In the genomic region with DNA sequence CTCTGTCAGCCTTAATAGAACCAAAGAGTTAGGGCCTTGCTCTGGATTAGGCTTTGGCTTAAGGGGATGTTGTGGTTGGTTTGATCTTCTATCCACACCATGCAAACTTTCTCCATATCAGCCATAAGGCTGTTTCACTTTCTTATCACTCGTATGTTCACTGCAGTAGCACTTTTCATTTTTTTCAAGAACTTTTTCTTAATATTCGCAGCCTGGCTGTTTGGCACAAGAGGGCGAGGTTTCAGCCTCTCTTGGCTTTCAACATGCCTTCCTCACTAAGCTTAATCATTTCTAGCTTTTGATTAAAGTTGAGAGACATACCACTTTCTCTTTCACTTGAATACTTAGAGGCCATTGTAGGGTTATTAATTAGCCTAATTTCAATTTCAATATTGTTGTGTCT, we compare ENCODE assay signal across 1 cellular context.
TF ChIP-seq lines count a peak whose summit lies in the region.

No MANE protein-coding gene starts in this region.

TF ChIP-seq in HepG2, 621 proteins besides CTCF, POLR2A, EP300 and RAD21 (continued from another document):
- TF ChIP-seq ZNF180 (CRISPR knock-in tag; IDR thresholded peaks at IDR 0.05; ENCODE audit: borderline replicate concordance, low read depth) (no peak), SNRNP70 (IDR thresholded peaks at IDR 0.05; ENCODE audit: low read depth, low read length) (no peak), ZNF367 (CRISPR knock-in tag; IDR thresholded peaks at IDR 0.05; ENCODE audit: borderline replicate concordance) (no peak), ZNF280D (CRISPR knock-in tag; IDR thresholded peaks at IDR 0.05) (no peak), ZNF543 (CRISPR knock-in tag; IDR thresholded peaks at IDR 0.05) (no peak), TBP (CRISPR knock-in tag; IDR thresholded peaks at IDR 0.05) (no peak), FOXA3 (CRISPR knock-in tag; IDR thresholded peaks at IDR 0.05) (no peak), ZNF232 (CRISPR knock-in tag; IDR thresholded peaks at IDR 0.05; ENCODE audit: borderline replicate concordance) (no peak), ZNF136 (CRISPR knock-in tag; IDR thresholded peaks at IDR 0.05; ENCODE audit: low read depth) (no peak), RAD51 (IDR thresholded peaks at IDR 0.05; ENCODE audit: borderline replicate concordance) (no peak), ZNF296 (CRISPR knock-in tag; conservative IDR thresholded peaks at IDR 0.05) (no peak), ZNF883 (CRISPR knock-in tag; IDR thresholded peaks at IDR 0.05; ENCODE audit: not compliant biosample characterization) (no peak), WIZ (CRISPR knock-in tag; IDR thresholded peaks at IDR 0.05) (no peak)
- TF ChIP-seq, protein P1, sequence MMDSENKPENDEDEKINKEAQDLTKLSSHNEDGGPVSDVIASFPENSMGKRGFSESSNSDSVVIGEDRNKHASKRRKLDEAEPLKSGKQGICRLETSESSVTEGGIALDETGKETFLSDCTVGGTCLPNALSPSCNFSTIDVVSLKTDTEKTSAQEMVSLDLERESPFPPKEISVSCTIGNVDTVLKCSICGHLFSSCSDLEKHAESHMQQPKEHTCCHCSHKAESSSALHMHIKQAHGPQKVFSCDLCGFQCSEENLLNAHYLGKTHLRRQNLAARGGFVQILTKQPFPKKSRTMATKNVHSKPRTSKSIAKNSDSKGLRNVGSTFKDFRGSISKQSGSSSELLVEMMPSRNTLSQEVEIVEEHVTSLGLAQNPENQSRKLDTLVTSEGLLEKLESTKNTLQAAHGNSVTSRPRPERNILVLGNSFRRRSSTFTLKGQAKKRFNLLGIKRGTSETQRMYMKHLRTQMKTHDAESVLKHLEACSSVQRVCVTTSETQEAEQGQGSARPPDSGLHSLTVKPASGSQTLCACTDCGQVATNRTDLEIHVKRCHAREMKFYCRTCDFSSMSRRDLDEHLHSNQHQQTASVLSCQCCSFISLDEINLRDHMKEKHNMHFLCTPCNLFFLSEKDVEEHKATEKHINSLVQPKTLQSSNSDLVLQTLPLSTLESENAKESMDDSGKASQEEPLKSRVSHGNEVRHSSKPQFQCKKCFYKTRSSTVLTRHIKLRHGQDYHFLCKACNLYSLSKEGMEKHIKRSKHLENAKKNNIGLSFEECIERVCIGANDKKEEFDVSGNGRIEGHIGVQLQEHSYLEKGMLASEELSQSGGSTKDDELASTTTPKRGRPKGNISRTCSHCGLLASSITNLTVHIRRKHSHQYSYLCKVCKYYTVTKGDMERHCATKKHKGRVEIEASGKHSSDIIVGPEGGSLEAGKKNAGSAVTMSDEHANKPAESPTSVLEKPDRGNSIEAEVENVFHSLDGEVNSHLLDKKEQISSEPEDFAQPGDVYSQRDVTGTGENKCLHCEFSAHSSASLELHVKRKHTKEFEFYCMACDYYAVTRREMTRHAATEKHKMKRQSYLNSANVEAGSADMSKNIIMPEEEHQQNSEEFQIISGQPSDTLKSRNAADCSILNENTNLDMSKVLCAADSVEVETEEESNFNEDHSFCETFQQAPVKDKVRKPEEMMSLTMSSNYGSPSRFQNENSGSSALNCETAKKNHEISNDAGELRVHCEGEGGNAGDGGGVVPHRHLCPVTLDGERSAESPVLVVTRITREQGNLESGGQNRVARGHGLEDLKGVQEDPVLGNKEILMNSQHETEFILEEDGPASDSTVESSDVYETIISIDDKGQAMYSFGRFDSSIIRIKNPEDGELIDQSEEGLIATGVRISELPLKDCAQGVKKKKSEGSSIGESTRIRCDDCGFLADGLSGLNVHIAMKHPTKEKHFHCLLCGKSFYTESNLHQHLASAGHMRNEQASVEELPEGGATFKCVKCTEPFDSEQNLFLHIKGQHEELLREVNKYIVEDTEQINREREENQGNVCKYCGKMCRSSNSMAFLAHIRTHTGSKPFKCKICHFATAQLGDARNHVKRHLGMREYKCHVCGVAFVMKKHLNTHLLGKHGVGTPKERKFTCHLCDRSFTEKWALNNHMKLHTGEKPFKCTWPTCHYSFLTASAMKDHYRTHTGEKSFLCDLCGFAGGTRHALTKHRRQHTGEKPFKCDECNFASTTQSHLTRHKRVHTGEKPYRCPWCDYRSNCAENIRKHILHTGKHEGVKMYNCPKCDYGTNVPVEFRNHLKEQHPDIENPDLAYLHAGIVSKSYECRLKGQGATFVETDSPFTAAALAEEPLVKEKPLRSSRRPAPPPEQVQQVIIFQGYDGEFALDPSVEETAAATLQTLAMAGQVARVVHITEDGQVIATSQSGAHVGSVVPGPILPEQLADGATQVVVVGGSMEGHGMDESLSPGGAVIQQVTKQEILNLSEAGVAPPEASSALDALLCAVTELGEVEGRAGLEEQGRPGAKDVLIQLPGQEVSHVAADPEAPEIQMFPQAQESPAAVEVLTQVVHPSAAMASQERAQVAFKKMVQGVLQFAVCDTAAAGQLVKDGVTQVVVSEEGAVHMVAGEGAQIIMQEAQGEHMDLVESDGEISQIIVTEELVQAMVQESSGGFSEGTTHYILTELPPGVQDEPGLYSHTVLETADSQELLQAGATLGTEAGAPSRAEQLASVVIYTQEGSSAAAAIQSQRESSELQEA (CRISPR knock-in tag; IDR thresholded peaks at IDR 0.05; ENCODE audit: not compliant biosample characterization) = no peak
